ENCODE assay signal across 6 cellular contexts in the genomic region with DNA sequence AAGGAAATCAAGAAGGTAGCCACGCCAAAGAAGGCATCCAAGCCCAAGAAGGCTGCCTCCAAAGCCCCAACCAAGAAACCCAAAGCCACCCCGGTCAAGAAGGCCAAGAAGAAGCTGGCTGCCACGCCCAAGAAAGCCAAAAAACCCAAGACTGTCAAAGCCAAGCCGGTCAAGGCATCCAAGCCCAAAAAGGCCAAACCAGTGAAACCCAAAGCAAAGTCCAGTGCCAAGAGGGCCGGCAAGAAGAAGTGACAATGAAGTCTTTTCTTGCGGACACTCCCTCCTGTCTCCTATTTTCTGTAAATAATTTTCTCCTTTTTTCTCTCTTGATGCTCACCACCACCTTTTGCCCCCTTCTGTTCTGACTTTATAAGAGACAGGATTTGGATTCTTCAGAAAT. TPM values are rescaled to one million over a fixed set of nuclear protein-coding genes. Genes with fewer than 3 reads are reported as not detected.
DNase-seq lines count a peak whose midpoint lies in the region; ATAC-seq and TF ChIP-seq lines count a peak whose summit lies in the region.

No MANE protein-coding gene starts in this region.

- DNase-seq in T-helper 17 cell (no peak), fibroblast of pulmonary artery (ENCODE audit: low read depth) (no peak), DMS114 treated with DMSO at 0.1 percent for 48 hours (lab: John Stamatoyannopoulos, UW; ENCODE audit: unreplicated experiment) (no peak), GM10266 (ENCODE audit: extremely low spot score) (no peak)
- no peak for DNase-seq in stimulated activated naive B cell treated with anti-CD40 and anti-IgM and Interleukin-4, amounts not matched to agents 10 μg/mL and 1 μg/mL and 100 μg/mL, for 72 hours

- peaks cover 16% of the 10 kb centered on the region for H3K27me3 Mint-ChIP-seq in T-helper 17 cell
- H3K27me3 Mint-ChIP-seq in stimulated activated naive B cell treated with anti-CD40 and anti-IgM and Interleukin-4, amounts not matched to agents 10 μg/mL and 1 μg/mL and 100 μg/mL, for 72 hours: peaks cover 52 to 75% of the 10 kb centered on the region in 2 donors

- peaks cover 4% of the 10 kb centered on the region for H3K36me3 Mint-ChIP-seq in T-helper 17 cell (ENCODE audit: low read depth)
- H3K36me3 Mint-ChIP-seq in stimulated activated naive B cell treated with anti-CD40 and anti-IgM and Interleukin-4, amounts not matched to agents 10 μg/mL and 1 μg/mL and 100 μg/mL, for 72 hours: peaks cover 0 to 4% of the 10 kb centered on the region in 2 donors

- ATAC-seq in T-helper 17 cell (no peak), GM18909 (IDR thresholded peaks at IDR 0.05; ENCODE audit: poor library complexity, unreplicated experiment) (no peak)
- no peak for ATAC-seq in stimulated activated naive B cell treated with anti-CD40 and anti-IgM and Interleukin-4, amounts not matched to agents 10 μg/mL and 1 μg/mL and 100 μg/mL, for 72 hours (replicated peaks)

- TF ChIP-seq CTCF in fibroblast of pulmonary artery (IDR thresholded peaks at IDR 0.05; ENCODE audit: low read length, missing control alignments) (no peak), GM10266 (IDR thresholded peaks at IDR 0.05; ENCODE audit: control insufficient read depth, insufficient read depth, low read depth, missing control alignments) (no peak)

- H3K9me3 Mint-ChIP-seq in stimulated activated naive B cell treated with anti-CD40 and anti-IgM and Interleukin-4, amounts not matched to agents 10 μg/mL and 1 μg/mL and 100 μg/mL, for 72 hours: no peaks in the 10 kb centered on the region

- peaks cover 20% of the 10 kb centered on the region for H3K4me1 Mint-ChIP-seq in T-helper 17 cell
- peaks cover 29 to 58% of the 10 kb centered on the region in 2 donors for H3K4me1 Mint-ChIP-seq in stimulated activated naive B cell treated with anti-CD40 and anti-IgM and Interleukin-4, amounts not matched to agents 10 μg/mL and 1 μg/mL and 100 μg/mL, for 72 hours

- H3K9me3 ChIP-seq in T-helper 17 cell (ENCODE audit: control insufficient read depth, low read length, poor library complexity, severe bottlenecking): no peaks in the 10 kb centered on the region

- peak overlapping the region; percentile 70 for H3K4me3 ChIP-seq in fibroblast of pulmonary artery (replicated peaks; ENCODE audit: low read depth, low read length)

- peak overlapping the region; percentile 89 for H3K4me3 Mint-ChIP-seq in T-helper 17 cell
- peak overlapping the region; percentile 78 to 79 for H3K4me3 Mint-ChIP-seq in stimulated activated naive B cell treated with anti-CD40 and anti-IgM and Interleukin-4, amounts not matched to agents 10 μg/mL and 1 μg/mL and 100 μg/mL, for 72 hours

- peak overlapping the region; percentile 71 for H3K27ac Mint-ChIP-seq in T-helper 17 cell
- H3K27ac Mint-ChIP-seq in stimulated activated naive B cell treated with anti-CD40 and anti-IgM and Interleukin-4, amounts not matched to agents 10 μg/mL and 1 μg/mL and 100 μg/mL, for 72 hours: peak overlapping the region; percentile 84

RNA-seq across cellular contexts. Expression of a gene that starts 1.9 kb away (rescaled TPM):
- total RNA-seq in T-helper 17 cell: 1 to 10 TPM in 1 of 2 donors, under 1 TPM in 1; 0.78 to 2.6 TPM

RNA-seq across cellular contexts. Expression of a gene that starts 17.3 kb away (rescaled TPM):
- total RNA-seq in T-helper 17 cell: not detected

RNA-seq across cellular contexts. Expression of a gene that starts 38.3 kb away (rescaled TPM):
- 10 to 100 TPM; 21.3 to 24.4 TPM for total RNA-seq in T-helper 17 cell

RNA-seq across cellular contexts. Expression of a gene that starts 43.3 kb away (rescaled TPM):
- 100 to 1,000 TPM; 517 to 546 TPM for total RNA-seq in T-helper 17 cell
